Comparison of ENCODE assay signal across 1 cellular context in genomic region chr1:26838474-26839338, GRCh38.
TF ChIP-seq lines count a peak whose summit lies in the region.

No MANE protein-coding gene starts in this region.

TF ChIP-seq in HepG2, 621 proteins besides CTCF, POLR2A, EP300 and RAD21 (continued from another document and continues in another):
- TF ChIP-seq, protein P1, sequence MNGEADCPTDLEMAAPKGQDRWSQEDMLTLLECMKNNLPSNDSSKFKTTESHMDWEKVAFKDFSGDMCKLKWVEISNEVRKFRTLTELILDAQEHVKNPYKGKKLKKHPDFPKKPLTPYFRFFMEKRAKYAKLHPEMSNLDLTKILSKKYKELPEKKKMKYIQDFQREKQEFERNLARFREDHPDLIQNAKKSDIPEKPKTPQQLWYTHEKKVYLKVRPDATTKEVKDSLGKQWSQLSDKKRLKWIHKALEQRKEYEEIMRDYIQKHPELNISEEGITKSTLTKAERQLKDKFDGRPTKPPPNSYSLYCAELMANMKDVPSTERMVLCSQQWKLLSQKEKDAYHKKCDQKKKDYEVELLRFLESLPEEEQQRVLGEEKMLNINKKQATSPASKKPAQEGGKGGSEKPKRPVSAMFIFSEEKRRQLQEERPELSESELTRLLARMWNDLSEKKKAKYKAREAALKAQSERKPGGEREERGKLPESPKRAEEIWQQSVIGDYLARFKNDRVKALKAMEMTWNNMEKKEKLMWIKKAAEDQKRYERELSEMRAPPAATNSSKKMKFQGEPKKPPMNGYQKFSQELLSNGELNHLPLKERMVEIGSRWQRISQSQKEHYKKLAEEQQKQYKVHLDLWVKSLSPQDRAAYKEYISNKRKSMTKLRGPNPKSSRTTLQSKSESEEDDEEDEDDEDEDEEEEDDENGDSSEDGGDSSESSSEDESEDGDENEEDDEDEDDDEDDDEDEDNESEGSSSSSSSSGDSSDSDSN (CRISPR knock-in tag; IDR thresholded peaks at IDR 0.05), result peak; percentile 97
- TF ChIP-seq, protein P2, sequence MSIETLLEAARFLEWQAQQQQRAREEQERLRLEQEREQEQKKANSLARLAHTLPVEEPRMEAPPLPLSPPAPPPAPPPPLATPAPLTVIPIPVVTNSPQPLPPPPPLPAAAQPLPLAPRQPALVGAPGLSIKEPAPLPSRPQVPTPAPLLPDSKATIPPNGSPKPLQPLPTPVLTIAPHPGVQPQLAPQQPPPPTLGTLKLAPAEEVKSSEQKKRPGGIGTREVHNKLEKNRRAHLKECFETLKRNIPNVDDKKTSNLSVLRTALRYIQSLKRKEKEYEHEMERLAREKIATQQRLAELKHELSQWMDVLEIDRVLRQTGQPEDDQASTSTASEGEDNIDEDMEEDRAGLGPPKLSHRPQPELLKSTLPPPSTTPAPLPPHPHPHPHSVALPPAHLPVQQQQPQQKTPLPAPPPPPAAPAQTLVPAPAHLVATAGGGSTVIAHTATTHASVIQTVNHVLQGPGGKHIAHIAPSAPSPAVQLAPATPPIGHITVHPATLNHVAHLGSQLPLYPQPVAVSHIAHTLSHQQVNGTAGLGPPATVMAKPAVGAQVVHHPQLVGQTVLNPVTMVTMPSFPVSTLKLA (IDR thresholded peaks at IDR 0.05), result no peak
- TF ChIP-seq HMG20A (CRISPR knock-in tag; IDR thresholded peaks at IDR 0.05; ENCODE audit: borderline replicate concordance), result 0 out of 2 replicates have a peak, but pooled peaks have one; percentile 20
- peak; percentile 71 for TF ChIP-seq SPEN (CRISPR knock-in tag; IDR thresholded peaks at IDR 0.05; ENCODE audit: low read depth)
- no peak for TF ChIP-seq PRPF4 (IDR thresholded peaks at IDR 0.05; ENCODE audit: low read depth, low read length, poor library complexity, severe bottlenecking)
- TF ChIP-seq MIER3 (CRISPR knock-in tag; IDR thresholded peaks at IDR 0.05; ENCODE audit: borderline replicate concordance), result 0 out of 2 replicates have a peak, but pooled peaks have one; percentile 33
- TF ChIP-seq ZNF124 (CRISPR knock-in tag; IDR thresholded peaks at IDR 0.05), result 0 out of 2 replicates have a peak, but pooled peaks have one; percentile 65
- no peak for TF ChIP-seq LCORL (IDR thresholded peaks at IDR 0.05)
- TF ChIP-seq LCORL (CRISPR knock-in tag; IDR thresholded peaks at IDR 0.05), result peak; percentile 55; the same call in 1 of the 2 replicates
- TF ChIP-seq ZNF772 (CRISPR knock-in tag; IDR thresholded peaks at IDR 0.05), result peak; percentile 77
- no peak for TF ChIP-seq ZNF121 (CRISPR knock-in tag; IDR thresholded peaks at IDR 0.05)
- TF ChIP-seq CC2D1A (CRISPR knock-in tag; IDR thresholded peaks at IDR 0.05), result no peak
- TF ChIP-seq NFRKB (IDR thresholded peaks at IDR 0.05), result no peak
- TF ChIP-seq MLX (CRISPR knock-in tag; IDR thresholded peaks at IDR 0.05), result peak; percentile 14; the same call in 1 of the 2 replicates
- TF ChIP-seq ERF (CRISPR knock-in tag; IDR thresholded peaks at IDR 0.05), result peak; percentile 81; the same call in 1 of the 2 replicates
- no peak for TF ChIP-seq SOX6 (IDR thresholded peaks at IDR 0.05)
- TF ChIP-seq SOX6 (CRISPR knock-in tag; IDR thresholded peaks at IDR 0.05), result peak; percentile 39; the same call in 1 of the 2 replicates
- TF ChIP-seq SALL1 (CRISPR knock-in tag; IDR thresholded peaks at IDR 0.05), result peak; percentile 73
- TF ChIP-seq FOXO1 (CRISPR knock-in tag; IDR thresholded peaks at IDR 0.05), result peak; percentile 73
- TF ChIP-seq ZNF576 (CRISPR knock-in tag; IDR thresholded peaks at IDR 0.05), result no peak
- TF ChIP-seq CHD2 (IDR thresholded peaks at IDR 0.05; ENCODE audit: low read depth, low read length), result no peak
- no peak for TF ChIP-seq FOXP1 (IDR thresholded peaks at IDR 0.05)
- peak; percentile 62 for TF ChIP-seq FOXP1 (CRISPR knock-in tag; IDR thresholded peaks at IDR 0.05)
- no peak for TF ChIP-seq ZHX2 (IDR thresholded peaks at IDR 0.05; ENCODE audit: low read depth)
- no peak for TF ChIP-seq ZHX2 (CRISPR knock-in tag; IDR thresholded peaks at IDR 0.05; ENCODE audit: borderline replicate concordance)
- no peak; the same call in 1 of the 2 replicates for TF ChIP-seq ZSCAN21 (CRISPR knock-in tag; IDR thresholded peaks at IDR 0.05; ENCODE audit: borderline replicate concordance)
- no peak for TF ChIP-seq HMGXB3 (CRISPR knock-in tag; IDR thresholded peaks at IDR 0.05; ENCODE audit: borderline replicate concordance)
- no peak for TF ChIP-seq NRL (CRISPR knock-in tag; IDR thresholded peaks at IDR 0.05; ENCODE audit: borderline replicate concordance)
- 0 out of 2 replicates have a peak, but pooled peaks have one; percentile 30 for TF ChIP-seq KMT2B (CRISPR knock-in tag; IDR thresholded peaks at IDR 0.05)
- no peak for TF ChIP-seq ZSCAN12 (CRISPR knock-in tag; IDR thresholded peaks at IDR 0.05)
- 0 out of 2 replicates have a peak, but pooled peaks have one; percentile 47 for TF ChIP-seq ZNF335 (CRISPR knock-in tag; IDR thresholded peaks at IDR 0.05)
- TF ChIP-seq HIVEP1 (CRISPR knock-in tag; IDR thresholded peaks at IDR 0.05), result no peak
- TF ChIP-seq ZNF746 (CRISPR knock-in tag; IDR thresholded peaks at IDR 0.05), result peak; percentile 68; the same call in 1 of the 2 replicates
- no peak for TF ChIP-seq KDM5A (IDR thresholded peaks at IDR 0.05; ENCODE audit: borderline replicate concordance, low read length)
- TF ChIP-seq SAP130 (CRISPR knock-in tag; IDR thresholded peaks at IDR 0.05; ENCODE audit: low read depth), result peak; percentile 83
- TF ChIP-seq SIX1 (CRISPR knock-in tag; IDR thresholded peaks at IDR 0.05; ENCODE audit: borderline replicate concordance), result no peak
- no peak for TF ChIP-seq AKAP8 (CRISPR knock-in tag; IDR thresholded peaks at IDR 0.05)
- TF ChIP-seq NR1H2 (CRISPR knock-in tag; IDR thresholded peaks at IDR 0.05; ENCODE audit: borderline replicate concordance, low read depth), result no peak
- no peak for TF ChIP-seq NFE2L1 (CRISPR knock-in tag; IDR thresholded peaks at IDR 0.05; ENCODE audit: borderline replicate concordance)
- no peak for TF ChIP-seq ZBTB34 (CRISPR knock-in tag; IDR thresholded peaks at IDR 0.05)
- TF ChIP-seq SRSF1 (optimal IDR thresholded peaks at IDR 0.05; ENCODE audit: low read depth, low read length), result no peak
